8 cellular contexts compared by ENCODE assay signal in genomic region chr1:119647734-119648619, GRCh38. TPM values are rescaled to one million over a fixed set of nuclear protein-coding genes. Genes with fewer than 3 reads are reported as not detected.
DNase-seq lines count a peak whose midpoint lies in the region; ATAC-seq and TF ChIP-seq lines count a peak whose summit lies in the region.

TSS of gene ZNF697 (minus strand) at chr1:119648266. CDS start at chr1:119626100, 22,166 bp downstream.

- no peaks in the 10 kb centered on the region for H3K36me3 Mint-ChIP-seq in IgD-negative memory B cell

- H3K4me1 ChIP-seq in left ventricle myocardium inferior (peaks cover 52% of the 10 kb centered on the region), trophoblast cell (ENCODE audit: control insufficient read depth in 1 of 2, insufficient read depth in 2 of 2, low read length in 2 of 2) (peaks cover 0 to 25% of the 10 kb centered on the region in 2 experiments)

- peaks cover 24% of the 10 kb centered on the region for H3K79me1 ChIP-seq in trophoblast cell (ENCODE audit: low read length)

- peak within 1 kb of the TSS; percentile 46 for H3K23ac ChIP-seq in trophoblast cell (ENCODE audit: low read length)

- H3K18ac ChIP-seq in trophoblast cell (ENCODE audit: low read length), result peak within 1 kb of the TSS; percentile 83

- peak within 1 kb of the TSS; percentile 85 for H3K14ac ChIP-seq in trophoblast cell (ENCODE audit: low read length)

- H3K27ac Mint-ChIP-seq in IgD-negative memory B cell, result no peak within 1 kb of the TSS

- intact Hi-C loops in left ventricle myocardium inferior (cut with micrococcal nuclease), result loop anchor here (2.0 kb wide), 1 partner anchor 65 kb away; no protein-coding TSS in a partner anchor

- no peaks in the 10 kb centered on the region for H3K27me3 ChIP-seq in left ventricle myocardium inferior (ENCODE audit: low read depth)
- H3K27me3 ChIP-seq in trophoblast cell (ENCODE audit: insufficient read depth, low read length), result no peaks in the 10 kb centered on the region

- peak within 1 kb of the TSS; percentile 78 for H3K4me3 ChIP-seq in left ventricle myocardium inferior
- peak within 1 kb of the TSS; percentile 99 for H3K4me3 ChIP-seq in trophoblast cell (ENCODE audit: low read depth, low read length)

- H3K9ac ChIP-seq in trophoblast cell (ENCODE audit: low read length), result peak within 1 kb of the TSS; percentile 99

- H4K12ac ChIP-seq in trophoblast cell (ENCODE audit: low read depth, low read length), result peak within 1 kb of the TSS; percentile 83

- peak within 1 kb of the TSS; percentile 44 for H3K4ac ChIP-seq in trophoblast cell (ENCODE audit: low read depth, low read length)

- peak within 1 kb of the TSS; percentile 78 for H4K91ac ChIP-seq in trophoblast cell (ENCODE audit: low read depth, low read length)

- DNase-seq in GDM1 (lab: John Stamatoyannopoulos, UW) (peak; percentile 71), left ventricle myocardium inferior (peak; percentile 98), trophoblast cell (peak; percentile 97 to 98)

- peaks cover 0 to 6% (median 0%) of the 10 kb centered on the region in 3 donors for H3K4me1 Mint-ChIP-seq in IgD-negative memory B cell

- peak within 1 kb of the TSS; percentile 78 for H2BK120ac ChIP-seq in trophoblast cell (ENCODE audit: insufficient read depth, low read length, poor library complexity)

- H2AK5ac ChIP-seq in trophoblast cell (ENCODE audit: low read length), result peak within 1 kb of the TSS; percentile 47

- peak; percentile 48 for TF ChIP-seq CTCF in left ventricle myocardium inferior (IDR thresholded peaks at IDR 0.05; ENCODE audit: borderline replicate concordance)

- H3K36me3 ChIP-seq in left ventricle myocardium inferior (no peaks in the 10 kb centered on the region), trophoblast cell (ENCODE audit: control insufficient read depth in 1 of 2, insufficient read depth in 2 of 2, low read length in 2 of 2) (no peaks in the 10 kb centered on the region)

- peak within 1 kb of the TSS; percentile 86 for H4K8ac ChIP-seq in trophoblast cell (ENCODE audit: low read depth, low read length)

- peaks cover 17% of the 10 kb centered on the region for H3K79me2 ChIP-seq in trophoblast cell (ENCODE audit: control insufficient read depth, insufficient read depth, low read length, poor library complexity)

- peak within 1 kb of the TSS; percentile 67 for H2AFZ ChIP-seq in trophoblast cell (ENCODE audit: insufficient read depth, low read length, poor library complexity)

- H3K9me3 Mint-ChIP-seq in IgD-negative memory B cell, result no peaks in the 10 kb centered on the region

- peak; percentile 69 for ATAC-seq in GM21717 (IDR thresholded peaks at IDR 0.05; ENCODE audit: unreplicated experiment)
- ATAC-seq in GM18519 (IDR thresholded peaks at IDR 0.05; ENCODE audit: low FRiP score, unreplicated experiment), result no peak

- peak within 1 kb of the TSS; percentile 55 to 93 (median 82) for H3K4me3 Mint-ChIP-seq in IgD-negative memory B cell

- peak within 1 kb of the TSS; percentile 66 for H3K4me2 ChIP-seq in trophoblast cell (ENCODE audit: low read length)

- peaks cover 58% of the 10 kb centered on the region for H3K27me3 Mint-ChIP-seq in IgD-negative memory B cell

- H3K27ac ChIP-seq in angular gyrus (ENCODE audit: low read depth, low read length), result peak within 1 kb of the TSS; percentile 47
- H3K27ac ChIP-seq in left ventricle myocardium inferior (replicated peaks), result peak within 1 kb of the TSS; percentile 89
- peak within 1 kb of the TSS; percentile 95 for H3K27ac ChIP-seq in trophoblast cell (ENCODE audit: low read depth, low read length)

- H3K9me3 ChIP-seq in left ventricle myocardium inferior (replicated peaks) (no peaks in the 10 kb centered on the region), trophoblast cell (ENCODE audit: insufficient read depth, low read depth, low read length) (no peaks in the 10 kb centered on the region)

- H2BK5ac ChIP-seq in trophoblast cell (ENCODE audit: low read depth, low read length, poor library complexity), result peak within 1 kb of the TSS; percentile 79

- WGBS in trophoblast cell (ENCODE audit: extremely low coverage, insufficient coverage, insufficient read length), result no CpG with 5 or more reads among the region's 81 CpGs

- peak within 1 kb of the TSS; percentile 37 for H2BK12ac ChIP-seq in trophoblast cell (ENCODE audit: low read length)

TF ChIP-seq in PFSK-1, 5 proteins besides CTCF, POLR2A, EP300 and RAD21:
- TF ChIP-seq REST (IDR thresholded peaks at IDR 0.05; ENCODE audit: insufficient read depth in 1 of 2, low read depth in 2 of 2, low read length in 2 of 2) (0 out of 4 replicates have a peak, but pooled peaks of 1 of the 2 experiments have one; percentile 11), TAF1 (IDR thresholded peaks at IDR 0.05; ENCODE audit: borderline replicate concordance, insufficient read depth, low read length) (peak; percentile 81), FOXP2 (optimal IDR thresholded peaks at IDR 0.05; ENCODE audit: borderline replicate concordance, extremely low read depth, extremely low read length, insufficient read depth) (peak; percentile 60), POLR2AphosphoS5 (IDR thresholded peaks at IDR 0.05; ENCODE audit: low read depth, low read length) (peak; percentile 86), SIN3A (IDR thresholded peaks at IDR 0.05; ENCODE audit: borderline replicate concordance, insufficient read depth, low read length) (no peak; the same call in 1 of the 2 replicates)

RNA-seq across cellular contexts. Expression of gene ZNF697, which starts in this region (rescaled TPM):
- not detected for polyA plus RNA-seq in IgD-negative memory B cell
- polyA plus RNA-seq in PFSK-1 (2012; ENCODE audit: insufficient read length, low read depth), result 33.6 TPM
- total RNA-seq in left ventricle myocardium inferior, result 9.4 TPM
- 14.6 and 15.5 TPM in 2 replicates for polyA plus RNA-seq in trophoblast cell (2013)
